In genomic region chr11:96230686-96231085, GRCh38 we compare ENCODE assay signal across 1 cellular context.
TF ChIP-seq lines count a peak whose summit lies in the region.

No MANE protein-coding gene starts in this region.

TF ChIP-seq in HepG2, 621 proteins besides CTCF, POLR2A, EP300 and RAD21:
- TF ChIP-seq ZNF614 (CRISPR knock-in tag; IDR thresholded peaks at IDR 0.05; ENCODE audit: borderline replicate concordance) (no peak), SRF (IDR thresholded peaks at IDR 0.05; ENCODE audit: low read depth, low read length) (no peak), ZNF251 (CRISPR knock-in tag; IDR thresholded peaks at IDR 0.05) (no peak), ZNF570 (CRISPR knock-in tag; IDR thresholded peaks at IDR 0.05; ENCODE audit: borderline replicate concordance) (no peak), SMARCE1 (IDR thresholded peaks at IDR 0.05; ENCODE audit: borderline replicate concordance) (no peak), TOPORS (CRISPR knock-in tag; IDR thresholded peaks at IDR 0.05) (no peak), ZFP36L1 (CRISPR knock-in tag; IDR thresholded peaks at IDR 0.05) (no peak), ZNF354B (CRISPR knock-in tag; IDR thresholded peaks at IDR 0.05) (no peak)
- TF ChIP-seq, protein P1, sequence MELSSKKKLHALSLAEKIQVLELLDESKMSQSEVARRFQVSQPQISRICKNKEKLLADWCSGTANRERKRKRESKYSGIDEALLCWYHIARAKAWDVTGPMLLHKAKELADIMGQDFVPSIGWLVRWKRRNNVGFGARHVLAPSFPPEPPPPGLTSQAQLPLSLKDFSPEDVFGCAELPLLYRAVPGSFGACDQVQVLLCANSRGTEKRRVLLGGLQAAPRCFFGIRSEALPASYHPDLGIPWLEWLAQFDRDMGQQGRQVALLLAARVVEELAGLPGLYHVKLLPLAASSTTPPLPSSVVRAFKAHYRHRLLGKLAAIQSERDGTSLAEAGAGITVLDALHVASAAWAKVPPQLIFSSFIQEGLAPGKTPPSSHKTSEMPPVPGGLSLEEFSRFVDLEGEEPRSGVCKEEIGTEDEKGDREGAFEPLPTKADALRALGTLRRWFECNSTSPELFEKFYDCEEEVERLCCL (CRISPR knock-in tag; IDR thresholded peaks at IDR 0.05; ENCODE audit: borderline replicate concordance): no peak
